20 cellular contexts compared by ENCODE assay signal in genomic region chr16:29987371-29988085, GRCh38. TPM values are rescaled to one million over a fixed set of nuclear protein-coding genes. Genes with fewer than 3 reads are reported as not detected.
"Had no signal": no experiment of that assay in that cellular context is flagged by ENCODE, and none has a peak within 500 bp of the region (broad histone marks: within the 10 kb centered on the region; RNA-seq: fewer than 3 reads in every experiment).

No MANE protein-coding gene starts in this region.

- H3K4me3 ChIP-seq: esophagus squamous epithelium, right lobe of liver, smooth muscle cell, testis had no signal

- H3K4me1 ChIP-seq: esophagus squamous epithelium had no signal

- H3K9me3 Mint-ChIP-seq: activated CD4-positive, alpha-beta memory T cell treated with anti-CD3 and anti-CD28 coated beads, Interleukin-2, amount 10 ng/mL, durations not matched to agents 7 days and 5 days; activated naive CD4-positive, alpha-beta T cell treated with anti-CD3 and anti-CD28 coated beads, Interleukin-2, amount 10 ng/mL, durations not matched to agents 7 days and 5 days; activated naive CD8-positive, alpha-beta T cell treated with anti-CD3 and anti-CD28 coated beads, Interleukin-2, amount 50 U/mL, for 24 hours; naive thymus-derived CD8-positive, alpha-beta T cell; stimulated activated memory B cell treated with anti-CD40 and anti-IgM and Interleukin-4, amounts not matched to agents 10 μg/mL and 1 μg/mL and 100 μg/mL, for 72 hours; type B pancreatic cell had no signal

- H3K27ac Mint-ChIP-seq: activated CD4-positive, alpha-beta memory T cell treated with anti-CD3 and anti-CD28 coated beads, Interleukin-2, amount 10 ng/mL, durations not matched to agents 7 days and 5 days; activated CD8-positive, alpha-beta memory T cell treated with anti-CD3 and anti-CD28 coated beads, Interleukin-2, amount 10 ng/mL, durations not matched to agents 7 days and 5 days; activated naive CD4-positive, alpha-beta T cell treated with anti-CD3 and anti-CD28 coated beads, Interleukin-2, amount 10 ng/mL, durations not matched to agents 7 days and 5 days; stimulated activated memory B cell treated with anti-CD40 and anti-IgM and Interleukin-4, amounts not matched to agents 10 μg/mL and 1 μg/mL and 100 μg/mL, for 72 hours; type B pancreatic cell had no signal

- ATAC-seq: activated CD8-positive, alpha-beta memory T cell treated with anti-CD3 and anti-CD28 coated beads, Interleukin-2, amount 10 ng/mL, durations not matched to agents 7 days and 5 days; activated naive CD8-positive, alpha-beta T cell treated with anti-CD3 and anti-CD28 coated beads, Interleukin-2, amount 50 U/mL, for 24 hours; naive thymus-derived CD8-positive, alpha-beta T cell; SK-N-SH treated with all-trans-retinoic acid at 6 μM for 48 hours; stimulated activated memory B cell treated with anti-CD40 and anti-IgM and Interleukin-4, amounts not matched to agents 10 μg/mL and 1 μg/mL and 100 μg/mL, for 72 hours had no signal

- H3K4me1 Mint-ChIP-seq: activated CD4-positive, alpha-beta memory T cell treated with anti-CD3 and anti-CD28 coated beads, Interleukin-2, amount 10 ng/mL, durations not matched to agents 7 days and 5 days; activated CD8-positive, alpha-beta memory T cell treated with anti-CD3 and anti-CD28 coated beads, Interleukin-2, amount 10 ng/mL, durations not matched to agents 7 days and 5 days; activated naive CD4-positive, alpha-beta T cell treated with anti-CD3 and anti-CD28 coated beads, Interleukin-2, amount 10 ng/mL, durations not matched to agents 7 days and 5 days; activated naive CD8-positive, alpha-beta T cell treated with anti-CD3 and anti-CD28 coated beads, Interleukin-2, amount 50 U/mL, for 24 hours; stimulated activated memory B cell treated with anti-CD40 and anti-IgM and Interleukin-4, amounts not matched to agents 10 μg/mL and 1 μg/mL and 100 μg/mL, for 72 hours had no signal

- H3K4me3 Mint-ChIP-seq: activated CD4-positive, alpha-beta memory T cell treated with anti-CD3 and anti-CD28 coated beads, Interleukin-2, amount 10 ng/mL, durations not matched to agents 7 days and 5 days; activated CD8-positive, alpha-beta memory T cell treated with anti-CD3 and anti-CD28 coated beads, Interleukin-2, amount 10 ng/mL, durations not matched to agents 7 days and 5 days; activated naive CD4-positive, alpha-beta T cell treated with anti-CD3 and anti-CD28 coated beads, Interleukin-2, amount 10 ng/mL, durations not matched to agents 7 days and 5 days; activated naive CD8-positive, alpha-beta T cell treated with anti-CD3 and anti-CD28 coated beads, Interleukin-2, amount 50 U/mL, for 24 hours; naive thymus-derived CD8-positive, alpha-beta T cell; stimulated activated memory B cell treated with anti-CD40 and anti-IgM and Interleukin-4, amounts not matched to agents 10 μg/mL and 1 μg/mL and 100 μg/mL, for 72 hours; type B pancreatic cell had no signal

- H3K27me3 ChIP-seq: brain microvascular endothelial cell, esophagus squamous epithelium, right lobe of liver, testis had no signal

- H3K27ac ChIP-seq: brain microvascular endothelial cell, esophagus squamous epithelium, right lobe of liver, testis had no signal

- H3K27me3 Mint-ChIP-seq: activated CD4-positive, alpha-beta memory T cell treated with anti-CD3 and anti-CD28 coated beads, Interleukin-2, amount 10 ng/mL, durations not matched to agents 7 days and 5 days; activated CD8-positive, alpha-beta memory T cell treated with anti-CD3 and anti-CD28 coated beads, Interleukin-2, amount 10 ng/mL, durations not matched to agents 7 days and 5 days; activated naive CD4-positive, alpha-beta T cell treated with anti-CD3 and anti-CD28 coated beads, Interleukin-2, amount 10 ng/mL, durations not matched to agents 7 days and 5 days; activated naive CD8-positive, alpha-beta T cell treated with anti-CD3 and anti-CD28 coated beads, Interleukin-2, amount 50 U/mL, for 24 hours; naive thymus-derived CD8-positive, alpha-beta T cell; stimulated activated memory B cell treated with anti-CD40 and anti-IgM and Interleukin-4, amounts not matched to agents 10 μg/mL and 1 μg/mL and 100 μg/mL, for 72 hours; type B pancreatic cell had no signal

- H3K9me3 ChIP-seq: esophagus squamous epithelium, right lobe of liver, testis had no signal

- DNase-seq: activated CD4-positive, alpha-beta memory T cell treated with anti-CD3 and anti-CD28 coated beads, Interleukin-2, amount 10 ng/mL, durations not matched to agents 7 days and 5 days; activated CD4-positive, alpha-beta T cell treated with anti-CD3 and anti-CD28 coated beads for 48 hours; activated CD4-positive, CD25-positive, alpha-beta regulatory T cell; activated CD8-positive, alpha-beta memory T cell treated with anti-CD3 and anti-CD28 coated beads, Interleukin-2, amount 10 ng/mL, durations not matched to agents 7 days and 5 days; activated naive CD4-positive, alpha-beta T cell treated with anti-CD3 and anti-CD28 coated beads, Interleukin-2, amount 10 ng/mL, durations not matched to agents 7 days and 5 days; activated naive CD8-positive, alpha-beta T cell treated with anti-CD3 and anti-CD28 coated beads, Interleukin-2, amount 50 U/mL, for 24 hours; anterior cingulate cortex; brain microvascular endothelial cell; cortex of kidney; esophagus squamous epithelium; stimulated activated CD4-positive, alpha-beta T cell treated with anti-CD3 and anti-CD28 coated beads, Interleukin-4, amount 100 ng/mL, for 24 hours; T-helper 1 cell; T-helper 9 cell; testis had no signal

RNA-seq across cellular contexts. Expression of gene DOC2A, which starts 23.3 kb away (rescaled TPM):
- total RNA-seq: activated CD4-positive, alpha-beta memory T cell treated with anti-CD3 and anti-CD28 coated beads, Interleukin-2, amount 10 ng/mL, durations not matched to agents 7 days and 5 days; naive thymus-derived CD8-positive, alpha-beta T cell had no signal
- polyA plus RNA-seq: naive thymus-derived CD8-positive, alpha-beta T cell; smooth muscle cell had no signal
